Comparison of ENCODE assay signal across 9 cellular contexts in genomic region chr6:32785781-32786533, GRCh38. TPM values are rescaled to one million over a fixed set of nuclear protein-coding genes. Genes with fewer than 3 reads are reported as not detected.
DNase-seq lines count a peak whose midpoint lies in the region; ATAC-seq and TF ChIP-seq lines count a peak whose summit lies in the region.
"Had no signal": no experiment of that assay in that cellular context is flagged by ENCODE, and none has a peak within 500 bp of the region (broad histone marks: within the 10 kb centered on the region; RNA-seq: fewer than 3 reads in every experiment).

No MANE protein-coding gene starts in this region.

- peaks cover 25 to 26% of the 10 kb centered on the region in 2 donors for H3K27me3 Mint-ChIP-seq in CD4-positive, alpha-beta memory T cell
- H3K27me3 Mint-ChIP-seq in activated CD8-positive, alpha-beta T cell treated with anti-CD3 and anti-CD28 coated beads, Interleukin-2, amount 10 ng/mL, durations not matched to agents 7 days and 5 days (ENCODE audit: low read depth): peaks cover 52% of the 10 kb centered on the region
- peaks cover 23% of the 10 kb centered on the region for H3K27me3 Mint-ChIP-seq in progenitor cell of endocrine pancreas

- no peaks in the 10 kb centered on the region for H3K9me3 ChIP-seq in CD4-positive, alpha-beta memory T cell (ENCODE audit: control insufficient read depth in 1 of 2, low read length in 2 of 2)

- no peak overlapping the region for H3K27ac ChIP-seq in CD4-positive, alpha-beta memory T cell (ENCODE audit: low read depth, low read length)

- CTCF ChIA-PET in CD4-positive, alpha-beta memory T cell (lab: Charles Lee; ENCODE audit: partially characterized antibody): interaction anchor here (0.6 to 8.2 kb wide), 21 partner anchors 9 to 738 kb away, joined by 3 to 109 read pairs (median 4); partner anchors contain the start of gene HLA-DRA
- CTCF ChIA-PET in activated CD8-positive, alpha-beta T cell treated with anti-CD3 and anti-CD28 coated beads, Interleukin-2, amount 10 ng/mL, durations not matched to agents 7 days and 5 days (lab: Charles Lee): interaction anchor here (0.7 to 6.2 kb wide), 42 partner anchors 9 to 540 kb away, joined by 3 to 105 read pairs (median 4); partner anchors contain the start of genes HLA-DQB1, HLA-DRA, HLA-DRB1 and TAP2

- POLR2A ChIA-PET in CD4-positive, alpha-beta memory T cell (lab: Charles Lee; ENCODE audit: partially characterized antibody): interaction anchor here (0.6 to 0.8 kb wide), 2 partner anchors 53 to 63 kb away, joined by 3 read pairs; partner anchors contain the start of gene TAP2
- POLR2A ChIA-PET in activated CD8-positive, alpha-beta T cell treated with anti-CD3 and anti-CD28 coated beads, Interleukin-2, amount 10 ng/mL, durations not matched to agents 7 days and 5 days (lab: Charles Lee): no interaction called here

- DNase-seq in CD4-positive, alpha-beta memory T cell: peak in 4 of 5 donors; percentile 34 to 47 (median 42)
- DNase-seq in GM19238 (ENCODE audit: insufficient read length, low spot score) (peak; percentile 32), NCI-H2227 treated with DMSO at 0.1 percent for 48 hours (lab: John Stamatoyannopoulos, UW) (peak; percentile 53), glomerular visceral epithelial cell (ENCODE audit: extremely low spot score) (peak; percentile 58), progenitor cell of endocrine pancreas (ENCODE audit: low spot score, unreplicated experiment) (no peak)
- DNase-seq in activated CD8-positive, alpha-beta T cell treated with anti-CD3 and anti-CD28 coated beads, Interleukin-2, amount 10 ng/mL, durations not matched to agents 7 days and 5 days: peak; percentile 54

- intact Hi-C loops in CD4-positive, alpha-beta memory T cell (cut with micrococcal nuclease): loop anchor here (1.0 kb wide), 2 partner anchors 354 to 373 kb away; no protein-coding TSS in a partner anchor

- no peak overlapping the region for H3K4me3 ChIP-seq in CD4-positive, alpha-beta memory T cell (ENCODE audit: low read length in 2 of 2)

- no peaks in the 10 kb centered on the region for H3K36me3 ChIP-seq in CD4-positive, alpha-beta memory T cell (ENCODE audit: insufficient read depth, low read length)

- peak; percentile 65 for TF ChIP-seq CTCF in progenitor cell of endocrine pancreas (IDR thresholded peaks at IDR 0.05; ENCODE audit: unreplicated experiment)

- H3K27ac Mint-ChIP-seq in CD4-positive, alpha-beta memory T cell: peak overlapping the region in 1 of 7 donors; percentile 71
- H3K27ac Mint-ChIP-seq in activated CD8-positive, alpha-beta T cell treated with anti-CD3 and anti-CD28 coated beads, Interleukin-2, amount 10 ng/mL, durations not matched to agents 7 days and 5 days: no peak overlapping the region
- no peak overlapping the region for H3K27ac Mint-ChIP-seq in progenitor cell of endocrine pancreas
- H3K27ac Mint-ChIP-seq: T-helper 1 cell treated with Interleukin-12 subunit alpha and Interleukin-12 subunit beta and Interleukin-4 antibody, amounts not matched to agents 30 μg/mL and 1 μg/mL, for 36 hours had no signal

- peak; percentile 93 for ATAC-seq in activated CD8-positive, alpha-beta T cell treated with anti-CD3 and anti-CD28 coated beads, Interleukin-2, amount 10 ng/mL, durations not matched to agents 7 days and 5 days
- ATAC-seq in HG02852 (IDR thresholded peaks at IDR 0.05; ENCODE audit: unreplicated experiment) (no peak), GM21526 (IDR thresholded peaks at IDR 0.05; ENCODE audit: low FRiP score, unreplicated experiment) (no peak)

- H3K36me3 Mint-ChIP-seq in CD4-positive, alpha-beta memory T cell: no peaks in the 10 kb centered on the region
- H3K36me3 Mint-ChIP-seq in activated CD8-positive, alpha-beta T cell treated with anti-CD3 and anti-CD28 coated beads, Interleukin-2, amount 10 ng/mL, durations not matched to agents 7 days and 5 days (ENCODE audit: low read depth): no peaks in the 10 kb centered on the region
- no peaks in the 10 kb centered on the region for H3K36me3 Mint-ChIP-seq in progenitor cell of endocrine pancreas (ENCODE audit: insufficient read depth)

- H3K4me1 Mint-ChIP-seq in CD4-positive, alpha-beta memory T cell: no peaks in the 10 kb centered on the region
- H3K4me1 Mint-ChIP-seq in activated CD8-positive, alpha-beta T cell treated with anti-CD3 and anti-CD28 coated beads, Interleukin-2, amount 10 ng/mL, durations not matched to agents 7 days and 5 days (ENCODE audit: low read depth): no peaks in the 10 kb centered on the region
- no peaks in the 10 kb centered on the region for H3K4me1 Mint-ChIP-seq in progenitor cell of endocrine pancreas (ENCODE audit: low read depth)

- H3K27me3 ChIP-seq in CD4-positive, alpha-beta memory T cell (ENCODE audit: insufficient read depth, low read length): no peaks in the 10 kb centered on the region

- peaks cover 0 to 16% (median 10%) of the 10 kb centered on the region in 8 donors for H3K9me3 Mint-ChIP-seq in CD4-positive, alpha-beta memory T cell
- no peaks in the 10 kb centered on the region for H3K9me3 Mint-ChIP-seq in activated CD8-positive, alpha-beta T cell treated with anti-CD3 and anti-CD28 coated beads, Interleukin-2, amount 10 ng/mL, durations not matched to agents 7 days and 5 days (ENCODE audit: insufficient read depth)
- H3K9me3 Mint-ChIP-seq in progenitor cell of endocrine pancreas (ENCODE audit: low read depth): no peaks in the 10 kb centered on the region
- H3K9me3 Mint-ChIP-seq: T-helper 1 cell treated with Interleukin-12 subunit alpha and Interleukin-12 subunit beta and Interleukin-4 antibody, amounts not matched to agents 30 μg/mL and 1 μg/mL, for 36 hours had no signal

- H3K4me3 Mint-ChIP-seq in CD4-positive, alpha-beta memory T cell: no peak overlapping the region
- no peak overlapping the region for H3K4me3 Mint-ChIP-seq in activated CD8-positive, alpha-beta T cell treated with anti-CD3 and anti-CD28 coated beads, Interleukin-2, amount 10 ng/mL, durations not matched to agents 7 days and 5 days
- H3K4me3 Mint-ChIP-seq in progenitor cell of endocrine pancreas (ENCODE audit: low read depth): no peak overlapping the region
- H3K4me3 Mint-ChIP-seq: T-helper 1 cell treated with Interleukin-12 subunit alpha and Interleukin-12 subunit beta and Interleukin-4 antibody, amounts not matched to agents 30 μg/mL and 1 μg/mL, for 36 hours had no signal

- H3K4me1 ChIP-seq in CD4-positive, alpha-beta memory T cell (ENCODE audit: insufficient read depth, low read length): no peaks in the 10 kb centered on the region

RNA-seq across cellular contexts. Expression of gene HLA-DQB2, which starts 22.6 kb away (rescaled TPM):
- total RNA-seq in CD4-positive, alpha-beta memory T cell: not detected
- polyA plus RNA-seq in CD4-positive, alpha-beta memory T cell: 1 to 10 TPM in 1 of 2 donors, not detected in 1; 2.9 TPM
- under 1 TPM in 1 of 2 experiments, not detected in 1; 0.32 TPM for total RNA-seq in activated CD8-positive, alpha-beta T cell treated with anti-CD3 and anti-CD28 coated beads, Interleukin-2, amount 10 ng/mL, durations not matched to agents 7 days and 5 days
- total RNA-seq in progenitor cell of endocrine pancreas: not detected in 2 replicates

RNA-seq across cellular contexts. Expression of gene HLA-DOB, which starts 30.8 kb away (rescaled TPM):
- 1 to 10 TPM in 1 of 2 experiments, under 1 TPM in 1; 0.61 to 1.1 TPM for total RNA-seq in CD4-positive, alpha-beta memory T cell
- 1 to 10 TPM in 1 of 2 donors, under 1 TPM in 1; 0.22 to 2.8 TPM for polyA plus RNA-seq in CD4-positive, alpha-beta memory T cell
- total RNA-seq in activated CD8-positive, alpha-beta T cell treated with anti-CD3 and anti-CD28 coated beads, Interleukin-2, amount 10 ng/mL, durations not matched to agents 7 days and 5 days: 10 to 100 TPM; 15.6 to 17.0 TPM
- total RNA-seq in progenitor cell of endocrine pancreas: not detected in 2 replicates

RNA-seq across cellular contexts. Expression of gene HLA-DQA2, which starts 44.8 kb away (rescaled TPM):
- not detected for total RNA-seq in CD4-positive, alpha-beta memory T cell
- polyA plus RNA-seq in CD4-positive, alpha-beta memory T cell: under 1 TPM in 1 of 2 donors, not detected in 1; 0.77 TPM
- not detected for total RNA-seq in activated CD8-positive, alpha-beta T cell treated with anti-CD3 and anti-CD28 coated beads, Interleukin-2, amount 10 ng/mL, durations not matched to agents 7 days and 5 days
- 0.44 and 0.79 TPM in 2 replicates for total RNA-seq in progenitor cell of endocrine pancreas

RNA-seq across cellular contexts. Expression of gene TAP2, which starts 52.6 kb away (rescaled TPM):
- total RNA-seq in CD4-positive, alpha-beta memory T cell: 100 to 1,000 TPM; 106 to 112 TPM
- 10 to 100 TPM; 11.0 to 16.5 TPM for polyA plus RNA-seq in CD4-positive, alpha-beta memory T cell
- 100 to 1,000 TPM; 145 to 159 TPM for total RNA-seq in activated CD8-positive, alpha-beta T cell treated with anti-CD3 and anti-CD28 coated beads, Interleukin-2, amount 10 ng/mL, durations not matched to agents 7 days and 5 days
- total RNA-seq in progenitor cell of endocrine pancreas: 2.0 and 5.1 TPM in 2 replicates

RNA-seq across cellular contexts. Expression of gene PSMB8, which starts 57.9 kb away (rescaled TPM):
- total RNA-seq in CD4-positive, alpha-beta memory T cell: 100 to 1,000 TPM; 134 to 138 TPM
- polyA plus RNA-seq in CD4-positive, alpha-beta memory T cell: 100 to 1,000 TPM; 363 to 426 TPM
- 100 to 1,000 TPM; 385 to 397 TPM for total RNA-seq in activated CD8-positive, alpha-beta T cell treated with anti-CD3 and anti-CD28 coated beads, Interleukin-2, amount 10 ng/mL, durations not matched to agents 7 days and 5 days
- total RNA-seq in progenitor cell of endocrine pancreas: 0.29 TPM in 1 of 2 replicates, not detected in the other

Comparison
In these comparisons a context has a peak if more than half of its experiments do, and no peak if none do; other contexts are left out.
1. RNA of gene HLA-DOB, which starts 30.8 kb away (total RNA-seq): 15.6 to 17.0 TPM in activated CD8-positive, alpha-beta T cell treated with anti-CD3 and anti-CD28 coated beads, Interleukin-2, amount 10 ng/mL, durations not matched to agents 7 days and 5 days; 0.61 to 1.1 TPM in CD4-positive, alpha-beta memory T cell and not detected in progenitor cell of endocrine pancreas; every median in the first group is over 4 times any median in the second.